11 cellular contexts compared by ENCODE assay signal in genomic region chr2:28620371-28620793, GRCh38.
DNase-seq lines count a peak whose midpoint lies in the region; ATAC-seq and TF ChIP-seq lines count a peak whose summit lies in the region.
"Had no signal": no experiment of that assay in that cellular context is flagged by ENCODE, and none has a peak within 500 bp of the region (broad histone marks: within the 10 kb centered on the region; RNA-seq: fewer than 3 reads in every experiment).

No MANE protein-coding gene starts in this region.

- peak overlapping the region; percentile 90 to 95 for H3K27ac Mint-ChIP-seq in natural killer cell treated with Interleukin-12 subunit alpha and Interleukin-12 subunit beta and Interleukin-15 and Interleukin-18, amount 100 ng/mL, for 72 hours

- no peaks in the 10 kb centered on the region for H3K36me3 ChIP-seq in heart left ventricle
- no peaks in the 10 kb centered on the region for H3K36me3 ChIP-seq in uterus

- H3K9me3 Mint-ChIP-seq in natural killer cell treated with Interleukin-12 subunit alpha and Interleukin-12 subunit beta and Interleukin-15 and Interleukin-18, amount 100 ng/mL, for 72 hours, result peaks cover 3% of the 10 kb centered on the region

- H3K4me1 ChIP-seq in heart left ventricle (peaks cover 0 to 49% (median 29%) of the 10 kb centered on the region in 12 donors), uterus (peaks cover 8 to 15% of the 10 kb centered on the region in 2 donors)

- no peaks in the 10 kb centered on the region for H3K27me3 ChIP-seq in heart left ventricle
- H3K27me3 ChIP-seq in uterus, result no peaks in the 10 kb centered on the region

- no peak for TF ChIP-seq CTCF in heart left ventricle (IDR thresholded peaks at IDR 0.05)
- no peak for TF ChIP-seq CTCF in uterus (IDR thresholded peaks at IDR 0.05)

- TF ChIP-seq POLR2A in heart left ventricle (IDR thresholded peaks at IDR 0.05) (no peak), uterus (IDR thresholded peaks at IDR 0.05) (no peak)

- DNase-seq in heart left ventricle (peak in 2 of 5 donors; percentile 19 to 20), left ventricle myocardium superior (no peak), caudate nucleus (lab: John Stamatoyannopoulos, UW) (no peak), uterus (no peak), left lobe of liver (ENCODE audit: low spot score) (no peak), activated gamma-delta T cell treated with Interleukin-2 at 50 U/mL for 16 hours (no peak)
- no peak for DNase-seq in natural killer cell treated with Interleukin-12 subunit alpha and Interleukin-12 subunit beta and Interleukin-15 and Interleukin-18, amount 100 ng/mL, for 72 hours (ENCODE audit: low spot score)
- DNase-seq: AML-193, kidney glomerular epithelial cell, NCI-H1048 had no signal

- ATAC-seq in heart left ventricle, result no peak
- no peak for ATAC-seq in left ventricle myocardium superior
- ATAC-seq in natural killer cell treated with Interleukin-12 subunit alpha and Interleukin-12 subunit beta and Interleukin-15 and Interleukin-18, amount 100 ng/mL, for 72 hours, result no peak
- ATAC-seq in left lobe of liver, result no peak
- ATAC-seq in GM21526 (IDR thresholded peaks at IDR 0.05; ENCODE audit: low FRiP score, unreplicated experiment), result no peak

- H3K9me3 ChIP-seq in heart left ventricle (no peaks in the 10 kb centered on the region), uterus (no peaks in the 10 kb centered on the region)

- H3K27ac ChIP-seq in heart left ventricle, result peak overlapping the region in 8 of 12 donors; percentile 64 to 93 (median 78)
- peak overlapping the region; percentile 95 for H3K27ac ChIP-seq in caudate nucleus (ENCODE audit: low read depth, low read length)
- peak overlapping the region; percentile 77 to 98 for H3K27ac ChIP-seq in uterus

- H3K4me1 Mint-ChIP-seq in natural killer cell treated with Interleukin-12 subunit alpha and Interleukin-12 subunit beta and Interleukin-15 and Interleukin-18, amount 100 ng/mL, for 72 hours (ENCODE audit: low read depth in 2 of 2), result peaks cover 57 to 70% of the 10 kb centered on the region in 2 donors

- H3K4me3 ChIP-seq in heart left ventricle (no peak overlapping the region), uterus (no peak overlapping the region)

- WGBS in heart left ventricle, 4 donors, result 85 to 93% (median 89%) methylated on average over 4 to 5 of the region's 5 CpGs

- H3K4me3 Mint-ChIP-seq in natural killer cell treated with Interleukin-12 subunit alpha and Interleukin-12 subunit beta and Interleukin-15 and Interleukin-18, amount 100 ng/mL, for 72 hours, result peak overlapping the region; percentile 82

- H3K36me3 Mint-ChIP-seq in natural killer cell treated with Interleukin-12 subunit alpha and Interleukin-12 subunit beta and Interleukin-15 and Interleukin-18, amount 100 ng/mL, for 72 hours, result no peaks in the 10 kb centered on the region

- H3K27me3 Mint-ChIP-seq in natural killer cell treated with Interleukin-12 subunit alpha and Interleukin-12 subunit beta and Interleukin-15 and Interleukin-18, amount 100 ng/mL, for 72 hours, result no peaks in the 10 kb centered on the region

- intact Hi-C loops in heart left ventricle (cut with DNase I) (loop anchor here in 7 of 10 donors (10.0 kb wide), 2 partner anchors 64 to 134 kb away; partner anchors contain the start of gene PPP1CB (in 6 of the 7)), left ventricle myocardium superior (cut with micrococcal nuclease) (no loop called here), uterus (cut with DNase I; ENCODE audit: low total_unique reads) (no loop called here)

Comparison
In these comparisons a context has a peak if more than half of its experiments do, and no peak if none do; other contexts are left out.
1. intact Hi-C loops: an anchor here in heart left ventricle (10.0 kb wide); none called in left ventricle myocardium superior and uterus.